Comparison of ENCODE assay signal across 25 cellular contexts in genomic region chr6:56799966-56800365, GRCh38.
"Had no signal": no experiment of that assay in that cellular context is flagged by ENCODE, and none has a peak within 500 bp of the region (broad histone marks: within the 10 kb centered on the region; RNA-seq: fewer than 3 reads in every experiment).

No MANE protein-coding gene starts in this region.

- H3K27ac Mint-ChIP-seq: activated CD4-positive, alpha-beta memory T cell treated with anti-CD3 and anti-CD28 coated beads, Interleukin-2, amount 10 ng/mL, durations not matched to agents 7 days and 5 days; activated CD4-positive, alpha-beta T cell treated with anti-CD3 and anti-CD28 coated beads for 36 hours; activated naive CD4-positive, alpha-beta T cell treated with anti-CD3 and anti-CD28 coated beads, Interleukin-2, amount 50 U/mL, for 24 hours; activated T-cell treated with anti-CD3 and anti-CD28 coated beads, Interleukin-2, amount 50 U/mL, for 72 hours; activated T-helper 2 cell treated with anti-CD3 and anti-CD28 coated beads, Interferon-gamma antibody, Interleukin-2, Interleukin-4, amounts not matched to agents 10 μg/mL and 5 μg/mL and 100 μg/mL, durations not matched to agents 14 hours and 24 hours and 36 hours had no signal

- H2AFZ ChIP-seq: PC-9 had no signal

- DNase-seq: activated CD4-positive, alpha-beta memory T cell treated with anti-CD3 and anti-CD28 coated beads, Interleukin-2, amount 10 ng/mL, durations not matched to agents 7 days and 5 days; activated CD4-positive, alpha-beta T cell treated with anti-CD3 and anti-CD28 coated beads for 36 hours; activated CD4-positive, alpha-beta T cell treated with anti-CD3 and anti-CD28 coated beads, Interleukin-2, amount 50 U/mL, for 1 hour; activated gamma-delta T cell treated with Interleukin-2 at 50 U/mL for 16 hours; activated T-cell treated with anti-CD3 and anti-CD28 coated beads for 4 hours; activated T-cell treated with anti-CD3 and anti-CD28 coated beads, Interleukin-2, amount 50 U/mL, for 72 hours; aorta; body of pancreas; NCI-H1048; NCI-H1417; NCI-H1930; NCI-H2107; NCI-H2171 treated with DMSO at 0.1 percent for 48 hours; NCI-H226; NCI-H526; NCI-H774; PC-9; SJCRH30; SK-N-SH; T-helper 1 cell; WERI-Rb-1 had no signal

- H3K4me3 ChIP-seq: body of pancreas, PC-9, SJCRH30 had no signal

- H3K27me3 ChIP-seq: body of pancreas, SJCRH30 had no signal

- H3K4me3 Mint-ChIP-seq: activated CD4-positive, alpha-beta memory T cell treated with anti-CD3 and anti-CD28 coated beads, Interleukin-2, amount 10 ng/mL, durations not matched to agents 7 days and 5 days; activated CD4-positive, alpha-beta T cell treated with anti-CD3 and anti-CD28 coated beads for 36 hours; activated naive CD4-positive, alpha-beta T cell treated with anti-CD3 and anti-CD28 coated beads, Interleukin-2, amount 50 U/mL, for 24 hours; activated T-cell treated with anti-CD3 and anti-CD28 coated beads, Interleukin-2, amount 50 U/mL, for 72 hours; central memory CD8-positive, alpha-beta T cell had no signal

- H3K36me3 Mint-ChIP-seq: activated naive CD4-positive, alpha-beta T cell treated with anti-CD3 and anti-CD28 coated beads, Interleukin-2, amount 50 U/mL, for 24 hours had no signal

- H3K9me3 ChIP-seq: body of pancreas, SJCRH30, SK-N-SH had no signal

- H3K27ac ChIP-seq: body of pancreas, KMS-11, PC-9, SJCRH30, WERI-Rb-1 had no signal

- H3K9ac ChIP-seq: KMS-11, SK-N-SH had no signal

- H3K27me3 Mint-ChIP-seq: activated naive CD4-positive, alpha-beta T cell treated with anti-CD3 and anti-CD28 coated beads, Interleukin-2, amount 50 U/mL, for 24 hours; central memory CD8-positive, alpha-beta T cell had no signal

- ATAC-seq: activated CD4-positive, alpha-beta T cell treated with anti-CD3 and anti-CD28 coated beads for 36 hours; activated T-cell treated with anti-CD3 and anti-CD28 coated beads, Interleukin-2, amount 50 U/mL, for 72 hours; body of pancreas had no signal

- H3K9me3 Mint-ChIP-seq: activated CD4-positive, alpha-beta memory T cell treated with anti-CD3 and anti-CD28 coated beads, Interleukin-2, amount 10 ng/mL, durations not matched to agents 7 days and 5 days; activated naive CD4-positive, alpha-beta T cell treated with anti-CD3 and anti-CD28 coated beads, Interleukin-2, amount 50 U/mL, for 24 hours; activated T-cell treated with anti-CD3 and anti-CD28 coated beads, Interleukin-2, amount 50 U/mL, for 72 hours; activated T-helper 2 cell treated with anti-CD3 and anti-CD28 coated beads, Interferon-gamma antibody, Interleukin-2, Interleukin-4, amounts not matched to agents 10 μg/mL and 5 μg/mL and 100 μg/mL, durations not matched to agents 14 hours and 24 hours and 36 hours; central memory CD8-positive, alpha-beta T cell had no signal

- H3K4me1 Mint-ChIP-seq: activated CD4-positive, alpha-beta memory T cell treated with anti-CD3 and anti-CD28 coated beads, Interleukin-2, amount 10 ng/mL, durations not matched to agents 7 days and 5 days; activated CD4-positive, alpha-beta T cell treated with anti-CD3 and anti-CD28 coated beads for 36 hours; activated naive CD4-positive, alpha-beta T cell treated with anti-CD3 and anti-CD28 coated beads, Interleukin-2, amount 50 U/mL, for 24 hours; central memory CD8-positive, alpha-beta T cell had no signal

- H3K4me2 ChIP-seq: KMS-11, PC-9, SK-N-SH had no signal

- H3K36me3 ChIP-seq: SJCRH30, WERI-Rb-1 had no signal
